26 cellular contexts compared by ENCODE assay signal in genomic region chr1:36880155-36881070, GRCh38.
A peak's percentile ranks its signal among the peaks of the same experiment; 100 is the strongest.
DNase-seq lines count a peak whose midpoint lies in the region; ATAC-seq and TF ChIP-seq lines count a peak whose summit lies in the region.
"Had no signal": no experiment of that assay in that cellular context is flagged by ENCODE, and none has a peak within 500 bp of the region (broad histone marks: within the 10 kb centered on the region; RNA-seq: fewer than 3 reads in every experiment).

No MANE protein-coding gene starts in this region.

- H3K36me3 ChIP-seq in right atrium auricular region = no peaks in the 10 kb centered on the region
- H3K36me3 ChIP-seq in transverse colon = no peaks in the 10 kb centered on the region
- H3K36me3 ChIP-seq: thoracic aorta had no signal

- intact Hi-C loops in right cardiac atrium (cut with DNase I) (no loop called here), posterior vena cava (cut with DNase I) (no loop called here), transverse colon (cut with DNase I; ENCODE audit: low total_unique reads) (no loop called here)

- H3K9me3 ChIP-seq in right atrium auricular region (no peaks in the 10 kb centered on the region), right cardiac atrium (ENCODE audit: control insufficient read depth, low read length) (no peaks in the 10 kb centered on the region), transverse colon (no peaks in the 10 kb centered on the region)
- H3K9me3 ChIP-seq: mucosa of descending colon, thoracic aorta had no signal

- TF ChIP-seq POLR2A in erythroblast (IDR thresholded peaks at IDR 0.05; ENCODE audit: low read length) (no peak), transverse colon (IDR thresholded peaks at IDR 0.05) (no peak)

- DNase-seq in right atrium auricular region (ENCODE audit: low spot score) = peak; percentile 38
- no peak for DNase-seq in right cardiac atrium
- peak; percentile 38 for DNase-seq in islet precursor cell
- DNase-seq in posterior vena cava (ENCODE audit: low spot score) = peak; percentile 74
- no peak for DNase-seq in erythroblast (lab: John Stamatoyannopoulos, UW)
- no peak for DNase-seq in transverse colon
- DNase-seq in HuH-7 (ENCODE audit: low spot score) = no peak
- DNase-seq: ACHN; activated CD4-positive, alpha-beta T cell treated with anti-CD3 and anti-CD28 coated beads for 48 hours; activated gamma-delta T cell treated with Interleukin-2 at 50 U/mL for 16 hours; activated naive CD8-positive, alpha-beta T cell treated with anti-CD3 and anti-CD28 coated beads, Interleukin-2, amount 50 U/mL, for 24 hours; central memory CD4-positive, alpha-beta T cell; dermis blood vessel endothelial cell; mucosa of descending colon; NCI-H1105; NCI-H2029 treated with DMSO at 0.1 percent for 48 hours; NCI-H2227 treated with DMSO at 0.1 percent for 48 hours; NCI-H526 treated with DMSO at 0.1 percent for 48 hours; nephron progenitor cell; PC-9; Right ventricle myocardium superior; stimulated activated naive CD8-positive, alpha-beta T cell treated with anti-CD3 and anti-CD28 coated beads, Interleukin-15, Interleukin-2, amounts not matched to agents 100 U/mL and 50 U/mL, for 24 hours; T-helper 9 cell had no signal

- in situ Hi-C loops in transverse colon (cut with MboI; ENCODE audit: low pct_ligation_motif_present in 1 of 4, low pct_unique_long_range_greater_than_20kb in 1 of 4, low sequenced_read_pairs in 3 of 4) = no loop called here

- H3K27me3 ChIP-seq in right atrium auricular region = no peaks in the 10 kb centered on the region
- no peaks in the 10 kb centered on the region for H3K27me3 ChIP-seq in right cardiac atrium (ENCODE audit: control insufficient read depth, insufficient read depth)
- H3K27me3 ChIP-seq in transverse colon = no peaks in the 10 kb centered on the region

- TF ChIP-seq CTCF in right atrium auricular region (IDR thresholded peaks at IDR 0.05) (no peak), transverse colon (IDR thresholded peaks at IDR 0.05) (no peak)

- H3K4me3 ChIP-seq in right atrium auricular region = no peak overlapping the region
- H3K4me3 ChIP-seq in right cardiac atrium (ENCODE audit: low read length) = no peak overlapping the region
- H3K4me3 ChIP-seq in transverse colon = no peak overlapping the region
- H3K4me3 ChIP-seq: K562, mucosa of descending colon, PC-9, thoracic aorta had no signal

- no peak overlapping the region for H3K27ac ChIP-seq in right atrium auricular region
- no peak overlapping the region for H3K27ac ChIP-seq in right cardiac atrium (ENCODE audit: low read length)
- no peak overlapping the region for H3K27ac ChIP-seq in transverse colon
- H3K27ac ChIP-seq: PC-9, thoracic aorta, VCaP had no signal

- no peak for ATAC-seq in right cardiac atrium
- ATAC-seq: activated naive CD8-positive, alpha-beta T cell treated with anti-CD3 and anti-CD28 coated beads, Interleukin-2, amount 50 U/mL, for 24 hours; K562; mucosa of descending colon; stimulated activated naive CD8-positive, alpha-beta T cell treated with anti-CD3 and anti-CD28 coated beads, Interleukin-15, Interleukin-2, amounts not matched to agents 100 U/mL and 50 U/mL, for 24 hours had no signal

- 87% methylated on average over 22 of the region's 22 CpGs for WGBS in right cardiac atrium
- 85% methylated on average over 22 of the region's 22 CpGs; no CpG with 5 or more reads in 1 of the 2 donors for WGBS in transverse colon (ENCODE audit: low coverage in 1 of 2), 2 donors

- H3K4me1 ChIP-seq in right atrium auricular region (no peaks in the 10 kb centered on the region), right cardiac atrium (ENCODE audit: control insufficient read depth, insufficient read depth, low read length) (no peaks in the 10 kb centered on the region), transverse colon (no peaks in the 10 kb centered on the region)

- TF ChIP-seq EP300 in transverse colon (IDR thresholded peaks at IDR 0.05; ENCODE audit: low read depth) = no peak

Comparison
In these comparisons a context has a peak if more than half of its experiments do, and no peak if none do; other contexts are left out.
1. DNase-seq: peak in right atrium auricular region (single experiment), islet precursor cell (single experiment) and posterior vena cava (single experiment); none in right cardiac atrium (0 of 3), erythroblast (0 of 2), transverse colon (single experiment) and HuH-7 (single experiment).